In the genomic region with DNA sequence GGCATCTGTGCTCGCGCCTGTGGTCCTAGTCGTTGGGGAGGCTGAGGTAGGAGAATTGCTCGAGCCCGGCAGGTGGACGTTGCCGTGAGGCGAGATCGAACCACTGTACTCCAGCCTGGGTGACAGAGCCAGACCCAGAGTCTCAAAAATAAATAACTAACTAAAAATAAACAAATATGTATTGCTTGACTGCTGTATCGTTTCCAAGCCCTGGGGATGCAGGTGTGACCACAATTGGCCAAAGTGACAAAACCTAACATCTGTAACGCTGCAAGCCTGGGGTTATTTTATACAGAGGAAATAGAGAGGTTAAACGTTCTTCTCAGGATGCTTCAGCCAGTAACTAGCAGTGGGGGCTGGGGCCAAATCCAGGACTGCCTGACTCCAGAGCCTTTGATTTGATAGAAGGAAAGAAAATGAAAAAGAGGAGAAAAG, we compare ENCODE assay signal across 8 cellular contexts. TPM values are rescaled to one million over a fixed set of nuclear protein-coding genes. Genes with fewer than 3 reads are reported as not detected.
A peak's percentile ranks its signal among the peaks of the same experiment; 100 is the strongest.
DNase-seq lines count a peak whose midpoint lies in the region; ATAC-seq and TF ChIP-seq lines count a peak whose summit lies in the region.
"Had no signal": no experiment of that assay in that cellular context is flagged by ENCODE, and none has a peak within 500 bp of the region (broad histone marks: within the 10 kb centered on the region; RNA-seq: fewer than 3 reads in every experiment).

No MANE protein-coding gene starts in this region.

- DNase-seq in T-helper 2 cell treated with Interferon-gamma antibody and Interleukin-4, amounts not matched to agents 5 μg/mL and 100 μg/mL, for 36 hours (ENCODE audit: low spot score) = no peak
- DNase-seq in psoas muscle = no peak
- DNase-seq in hepatic stellate cell (ENCODE audit: low spot score) = no peak
- no peak for DNase-seq in 8988T
- DNase-seq in right cardiac atrium = no peak
- DNase-seq: NCI-H1694 had no signal

- peaks cover 30% of the 10 kb centered on the region for H3K36me3 Mint-ChIP-seq in T-helper 2 cell treated with Interferon-gamma antibody and Interleukin-4, amounts not matched to agents 5 μg/mL and 100 μg/mL, for 36 hours (ENCODE audit: low read depth)

- peaks cover 0 to 15% of the 10 kb centered on the region in 2 donors for H3K36me3 ChIP-seq in psoas muscle (ENCODE audit: insufficient read depth in 1 of 2, low read depth in 1 of 2)

- H3K4me1 Mint-ChIP-seq in T-helper 2 cell treated with Interferon-gamma antibody and Interleukin-4, amounts not matched to agents 5 μg/mL and 100 μg/mL, for 36 hours (ENCODE audit: low read depth) = peaks cover 13% of the 10 kb centered on the region

- intact Hi-C loops in psoas muscle (cut with DNase I) (loop anchor here (5.0 to 10.0 kb wide), 2 partner anchors 147 to 150 kb away; a partner anchor contains a TSS), right cardiac atrium (cut with DNase I) (loop anchor here in 3 of 4 donors (5.0 to 10.0 kb wide), 3 partner anchors 45 to 167 kb away; a partner anchor contains a TSS)

- H3K27ac Mint-ChIP-seq in T-helper 2 cell treated with Interferon-gamma antibody and Interleukin-4, amounts not matched to agents 5 μg/mL and 100 μg/mL, for 36 hours = peak overlapping the region; percentile 93

- no peaks in the 10 kb centered on the region for H3K9me3 Mint-ChIP-seq in T-helper 2 cell treated with Interferon-gamma antibody and Interleukin-4, amounts not matched to agents 5 μg/mL and 100 μg/mL, for 36 hours

- 89 to 94% (median 91%) methylated on average over 12 of the region's 12 CpGs for WGBS in psoas muscle, 3 donors
- 88% methylated on average over 12 of the region's 12 CpGs for WGBS in right cardiac atrium

- H3K27ac ChIP-seq in psoas muscle (peak overlapping the region; percentile 96), right cardiac atrium (ENCODE audit: low read length) (no peak overlapping the region)

- peak; percentile 42 for ATAC-seq in GM18870 (IDR thresholded peaks at IDR 0.05; ENCODE audit: unreplicated experiment)
- peak; percentile 31 for ATAC-seq in HG02610 (IDR thresholded peaks at IDR 0.05; ENCODE audit: unreplicated experiment)
- ATAC-seq in psoas muscle = no peak
- no peak for ATAC-seq in right cardiac atrium

- peaks cover 2% of the 10 kb centered on the region for H3K27me3 Mint-ChIP-seq in T-helper 2 cell treated with Interferon-gamma antibody and Interleukin-4, amounts not matched to agents 5 μg/mL and 100 μg/mL, for 36 hours (ENCODE audit: low read depth)

- H3K9me3 ChIP-seq in psoas muscle (no peaks in the 10 kb centered on the region), right cardiac atrium (ENCODE audit: control insufficient read depth, low read length) (no peaks in the 10 kb centered on the region)

- TF ChIP-seq CTCF in psoas muscle (IDR thresholded peaks at IDR 0.05) = no peak

- H3K27me3 ChIP-seq in psoas muscle (ENCODE audit: insufficient read depth in 3 of 3, low read length in 2 of 3) (no peaks in the 10 kb centered on the region), right cardiac atrium (ENCODE audit: control insufficient read depth, insufficient read depth) (no peaks in the 10 kb centered on the region)

- H3K4me3 ChIP-seq in psoas muscle (no peak overlapping the region), right cardiac atrium (ENCODE audit: low read length) (no peak overlapping the region)

- peaks cover 12% of the 10 kb centered on the region for H3K4me1 ChIP-seq in psoas muscle
- peaks cover 2% of the 10 kb centered on the region for H3K4me1 ChIP-seq in right cardiac atrium (ENCODE audit: control insufficient read depth, insufficient read depth, low read length)

- H3K4me3 Mint-ChIP-seq in T-helper 2 cell treated with Interferon-gamma antibody and Interleukin-4, amounts not matched to agents 5 μg/mL and 100 μg/mL, for 36 hours = peak overlapping the region; percentile 81

RNA-seq across cellular contexts. Expression of a gene that starts 1.9 kb away (rescaled TPM):
- total RNA-seq in psoas muscle = 100 to 1,000 TPM in 2 of 4 donors, 10 to 100 TPM in 2; 64.6 to 182 (median 125) TPM
- polyA plus RNA-seq in psoas muscle = 100 to 1,000 TPM; 109 to 267 (median 176) TPM
- total RNA-seq in right cardiac atrium = 100 to 1,000 TPM; 144 to 185 (median 151) TPM
- polyA plus RNA-seq in right cardiac atrium = 137 TPM

RNA-seq across cellular contexts. Expression of a gene that starts 45.0 kb away (rescaled TPM):
- total RNA-seq in psoas muscle (10 to 100 TPM in 3 of 4 donors, 1 to 10 TPM in 1; 7.7 to 13.6 (median 12.6) TPM), right cardiac atrium (10 to 100 TPM; 20.0 to 23.7 (median 22.7) TPM)
- polyA plus RNA-seq in psoas muscle (10 to 100 TPM in 1 of 3 donors, 1 to 10 TPM in 2; 8.1 to 18.9 (median 8.4) TPM), right cardiac atrium (12.2 TPM)

Comparison
In these comparisons a context has a peak if more than half of its experiments do, and no peak if none do; other contexts are left out.
1. ATAC-seq: peak in GM18870 (single experiment) and HG02610 (single experiment); none in psoas muscle (0 of 4) and right cardiac atrium (0 of 2).